In the genomic region with DNA sequence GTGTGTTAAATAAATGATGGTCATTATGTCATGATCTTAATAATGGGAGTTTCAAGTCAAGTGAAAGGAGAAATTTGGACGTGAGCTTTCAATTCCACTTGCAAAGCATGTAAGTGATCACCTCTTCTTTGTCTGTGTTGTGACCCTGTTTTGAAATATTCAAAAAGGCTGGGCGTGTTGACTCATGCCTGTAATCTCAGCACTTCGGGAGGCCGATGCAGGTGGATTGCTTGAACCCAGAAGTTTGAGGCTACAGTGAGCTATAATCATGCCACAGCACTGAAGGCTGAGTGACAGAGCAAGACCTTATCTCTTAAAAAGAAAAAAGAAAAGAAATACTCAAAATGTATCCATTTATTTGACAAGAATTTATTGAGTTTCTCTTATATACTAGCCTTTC, we compare ENCODE assay signal across 14 cellular contexts. TPM values are rescaled to one million over a fixed set of nuclear protein-coding genes. Genes with fewer than 3 reads are reported as not detected.
A peak's percentile ranks its signal among the peaks of the same experiment; 100 is the strongest.
DNase-seq lines count a peak whose midpoint lies in the region; ATAC-seq and TF ChIP-seq lines count a peak whose summit lies in the region.
"Had no signal": no experiment of that assay in that cellular context is flagged by ENCODE, and none has a peak within 500 bp of the region (broad histone marks: within the 10 kb centered on the region; RNA-seq: fewer than 3 reads in every experiment).

No MANE protein-coding gene starts in this region.

- H3K27ac ChIP-seq in substantia nigra (ENCODE audit: low read depth, low read length, poor library complexity, severe bottlenecking) (no peak overlapping the region), suprapubic skin (no peak overlapping the region)
- H3K27ac ChIP-seq: gastroesophageal sphincter, upper lobe of right lung had no signal

- H3K27ac Mint-ChIP-seq in activated T-cell treated with anti-CD3 and anti-CD28 coated beads, Interleukin-2, amount 50 U/mL, for 24 hours, result peak overlapping the region; percentile 77
- H3K27ac Mint-ChIP-seq in activated naive CD8-positive, alpha-beta T cell treated with anti-CD3 and anti-CD28 coated beads, Interleukin-2, amount 50 U/mL, for 24 hours, result no peak overlapping the region
- H3K27ac Mint-ChIP-seq: activated CD8-positive, alpha-beta memory T cell treated with anti-CD3 and anti-CD28 coated beads, Interleukin-2, amount 10 ng/mL, durations not matched to agents 7 days and 5 days had no signal

- 57% methylated on average over 4 of the region's 4 CpGs for WGBS in suprapubic skin

- DNase-seq in activated T-cell treated with anti-CD3 and anti-CD28 coated beads, Interleukin-2, amount 50 U/mL, for 24 hours, result no peak
- DNase-seq in activated T-cell treated with anti-CD3 and anti-CD28 coated beads, Interleukin-2, amount 50 U/mL, for 4 hours, result no peak
- DNase-seq in erythroblast (lab: John Stamatoyannopoulos, UW), result peak; percentile 37 to 41
- DNase-seq in substantia nigra (lab: John Stamatoyannopoulos, UW), result no peak
- no peak for DNase-seq in suprapubic skin (ENCODE audit: low spot score in 2 of 2)
- DNase-seq in activated naive CD8-positive, alpha-beta T cell treated with anti-CD3 and anti-CD28 coated beads, Interleukin-2, amount 50 U/mL, for 24 hours, result no peak
- DNase-seq: ACHN; activated CD8-positive, alpha-beta memory T cell treated with anti-CD3 and anti-CD28 coated beads, Interleukin-2, amount 10 ng/mL, durations not matched to agents 7 days and 5 days; kidney glomerular epithelial cell; naive B cell; upper lobe of right lung had no signal

- H3K27me3 Mint-ChIP-seq in activated T-cell treated with anti-CD3 and anti-CD28 coated beads, Interleukin-2, amount 50 U/mL, for 24 hours, result no peaks in the 10 kb centered on the region
- H3K27me3 Mint-ChIP-seq in activated T-cell treated with anti-CD3 and anti-CD28 coated beads, Interleukin-2, amount 50 U/mL, for 4 hours (ENCODE audit: low read depth), result no peaks in the 10 kb centered on the region
- peaks cover 1% of the 10 kb centered on the region for H3K27me3 Mint-ChIP-seq in activated naive CD8-positive, alpha-beta T cell treated with anti-CD3 and anti-CD28 coated beads, Interleukin-2, amount 50 U/mL, for 24 hours
- H3K27me3 Mint-ChIP-seq: activated CD8-positive, alpha-beta memory T cell treated with anti-CD3 and anti-CD28 coated beads, Interleukin-2, amount 10 ng/mL, durations not matched to agents 7 days and 5 days; naive B cell had no signal

- H3K36me3 Mint-ChIP-seq in activated T-cell treated with anti-CD3 and anti-CD28 coated beads, Interleukin-2, amount 50 U/mL, for 24 hours (ENCODE audit: low read depth), result no peaks in the 10 kb centered on the region
- peaks cover 2% of the 10 kb centered on the region for H3K36me3 Mint-ChIP-seq in activated T-cell treated with anti-CD3 and anti-CD28 coated beads, Interleukin-2, amount 50 U/mL, for 4 hours (ENCODE audit: insufficient read depth)
- peaks cover 9% of the 10 kb centered on the region for H3K36me3 Mint-ChIP-seq in activated naive CD8-positive, alpha-beta T cell treated with anti-CD3 and anti-CD28 coated beads, Interleukin-2, amount 50 U/mL, for 24 hours (ENCODE audit: low read depth)
- H3K36me3 Mint-ChIP-seq: activated CD8-positive, alpha-beta memory T cell treated with anti-CD3 and anti-CD28 coated beads, Interleukin-2, amount 10 ng/mL, durations not matched to agents 7 days and 5 days; naive B cell had no signal

- H3K36me3 ChIP-seq in suprapubic skin, result no peaks in the 10 kb centered on the region
- H3K36me3 ChIP-seq: gastroesophageal sphincter, upper lobe of right lung had no signal

- H3K4me1 Mint-ChIP-seq in activated T-cell treated with anti-CD3 and anti-CD28 coated beads, Interleukin-2, amount 50 U/mL, for 24 hours (ENCODE audit: low read depth), result peaks cover 72% of the 10 kb centered on the region
- H3K4me1 Mint-ChIP-seq in activated T-cell treated with anti-CD3 and anti-CD28 coated beads, Interleukin-2, amount 50 U/mL, for 4 hours (ENCODE audit: low read depth), result peaks cover 40% of the 10 kb centered on the region
- H3K4me1 Mint-ChIP-seq in activated naive CD8-positive, alpha-beta T cell treated with anti-CD3 and anti-CD28 coated beads, Interleukin-2, amount 50 U/mL, for 24 hours, result peaks cover 70% of the 10 kb centered on the region

- H3K4me3 ChIP-seq in suprapubic skin, result no peak overlapping the region
- H3K4me3 ChIP-seq: gastroesophageal sphincter, upper lobe of right lung had no signal

- H3K27me3 ChIP-seq in suprapubic skin, result no peaks in the 10 kb centered on the region
- H3K27me3 ChIP-seq: gastroesophageal sphincter, upper lobe of right lung had no signal

- ATAC-seq in activated T-cell treated with anti-CD3 and anti-CD28 coated beads, Interleukin-2, amount 50 U/mL, for 4 hours, result no peak
- ATAC-seq in GM21515 (IDR thresholded peaks at IDR 0.05; ENCODE audit: unreplicated experiment), result peak; percentile 54
- ATAC-seq in HG03108 (IDR thresholded peaks at IDR 0.05; ENCODE audit: unreplicated experiment), result peak; percentile 51
- ATAC-seq in activated naive CD8-positive, alpha-beta T cell treated with anti-CD3 and anti-CD28 coated beads, Interleukin-2, amount 50 U/mL, for 24 hours, result no peak
- ATAC-seq: activated CD8-positive, alpha-beta memory T cell treated with anti-CD3 and anti-CD28 coated beads, Interleukin-2, amount 10 ng/mL, durations not matched to agents 7 days and 5 days; gastroesophageal sphincter; upper lobe of right lung had no signal

- TF ChIP-seq EP300 in suprapubic skin (IDR thresholded peaks at IDR 0.05), result no peak

- no peak for TF ChIP-seq CTCF in suprapubic skin (IDR thresholded peaks at IDR 0.05)

- H3K9me3 ChIP-seq in suprapubic skin, result no peaks in the 10 kb centered on the region
- H3K9me3 ChIP-seq: gastroesophageal sphincter, upper lobe of right lung had no signal

- H3K4me3 Mint-ChIP-seq in activated T-cell treated with anti-CD3 and anti-CD28 coated beads, Interleukin-2, amount 50 U/mL, for 24 hours, result no peak overlapping the region
- no peak overlapping the region for H3K4me3 Mint-ChIP-seq in activated T-cell treated with anti-CD3 and anti-CD28 coated beads, Interleukin-2, amount 50 U/mL, for 4 hours
- H3K4me3 Mint-ChIP-seq in activated naive CD8-positive, alpha-beta T cell treated with anti-CD3 and anti-CD28 coated beads, Interleukin-2, amount 50 U/mL, for 24 hours, result no peak overlapping the region
- H3K4me3 Mint-ChIP-seq: activated CD8-positive, alpha-beta memory T cell treated with anti-CD3 and anti-CD28 coated beads, Interleukin-2, amount 10 ng/mL, durations not matched to agents 7 days and 5 days; naive B cell had no signal

- peaks cover 12% of the 10 kb centered on the region for H3K9me3 Mint-ChIP-seq in activated T-cell treated with anti-CD3 and anti-CD28 coated beads, Interleukin-2, amount 50 U/mL, for 24 hours
- H3K9me3 Mint-ChIP-seq in activated T-cell treated with anti-CD3 and anti-CD28 coated beads, Interleukin-2, amount 50 U/mL, for 4 hours, result peaks cover 4% of the 10 kb centered on the region
- peaks cover 10% of the 10 kb centered on the region for H3K9me3 Mint-ChIP-seq in activated naive CD8-positive, alpha-beta T cell treated with anti-CD3 and anti-CD28 coated beads, Interleukin-2, amount 50 U/mL, for 24 hours
- H3K9me3 Mint-ChIP-seq: naive B cell had no signal

- H3K4me1 ChIP-seq in suprapubic skin, result peaks cover 4% of the 10 kb centered on the region
- H3K4me1 ChIP-seq: gastroesophageal sphincter, upper lobe of right lung had no signal

- TF ChIP-seq POLR2A in erythroblast (IDR thresholded peaks at IDR 0.05; ENCODE audit: low read length) (no peak), suprapubic skin (IDR thresholded peaks at IDR 0.05) (no peak)

RNA-seq across cellular contexts. Expression of a gene that starts 32.9 kb away (rescaled TPM):
- total RNA-seq in activated T-cell treated with anti-CD3 and anti-CD28 coated beads, Interleukin-2, amount 50 U/mL, for 4 hours, result 100 to 1,000 TPM; 171 to 197 (median 175) TPM
- 10 to 100 TPM; 11.9 to 39.3 (median 15.1) TPM for total RNA-seq in suprapubic skin

Comparison
In these comparisons a context has a peak if more than half of its experiments do, and no peak if none do; other contexts are left out.
1. DNase-seq: peak in erythroblast (2 of 2); none in activated T-cell treated with anti-CD3 and anti-CD28 coated beads, Interleukin-2, amount 50 U/mL, for 24 hours (single experiment), activated T-cell treated with anti-CD3 and anti-CD28 coated beads, Interleukin-2, amount 50 U/mL, for 4 hours (single experiment), substantia nigra (0 of 49), suprapubic skin (0 of 2) and activated naive CD8-positive, alpha-beta T cell treated with anti-CD3 and anti-CD28 coated beads, Interleukin-2, amount 50 U/mL, for 24 hours (single experiment).
2. ATAC-seq: peak in GM21515 (single experiment) and HG03108 (single experiment); none in activated T-cell treated with anti-CD3 and anti-CD28 coated beads, Interleukin-2, amount 50 U/mL, for 4 hours (0 of 2) and activated naive CD8-positive, alpha-beta T cell treated with anti-CD3 and anti-CD28 coated beads, Interleukin-2, amount 50 U/mL, for 24 hours (single experiment).
3. RNA of a gene that starts 32.9 kb away (total RNA-seq): 171 to 197 TPM in activated T-cell treated with anti-CD3 and anti-CD28 coated beads, Interleukin-2, amount 50 U/mL, for 4 hours; 11.9 to 39.3 TPM in suprapubic skin; every median in the first group is over 4 times any median in the second.